ENCODE assay signal across 12 cellular contexts in the genomic region with DNA sequence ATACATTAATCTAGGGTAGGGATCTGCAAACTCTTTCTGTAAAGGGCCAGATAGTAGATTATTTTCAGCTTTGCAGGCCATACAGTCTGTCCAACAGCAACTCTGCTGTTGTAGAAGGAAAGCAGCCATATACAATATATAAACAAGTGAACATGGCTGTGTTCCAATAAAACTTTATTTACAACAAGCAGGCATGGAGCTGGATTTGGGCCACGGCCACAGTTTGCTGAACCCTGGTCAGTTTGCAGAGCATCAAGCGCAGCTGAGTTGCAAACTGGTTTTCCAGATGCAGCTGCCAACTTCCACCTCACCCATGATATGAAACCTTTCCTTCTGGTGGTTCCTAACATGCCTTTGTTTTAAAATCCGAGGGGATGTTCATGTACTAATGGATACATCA.
"Had no signal": no experiment of that assay in that cellular context is flagged by ENCODE, and none has a peak within 500 bp of the region (broad histone marks: within the 10 kb centered on the region; RNA-seq: fewer than 3 reads in every experiment).

No MANE protein-coding gene starts in this region.

- DNase-seq: activated CD4-positive, CD25-positive, alpha-beta regulatory T cell treated with anti-CD3 and anti-CD28 coated beads, Interleukin-2, amount 50 U/mL, for 72 hours; activated naive CD4-positive, alpha-beta T cell; activated naive CD8-positive, alpha-beta T cell treated with anti-CD3 and anti-CD28 coated beads, Interleukin-2, amount 10 ng/mL, durations not matched to agents 7 days and 5 days; effector CD4-positive, alpha-beta T cell; esophagus squamous epithelium; immature natural killer cell; naive thymus-derived CD4-positive, alpha-beta T cell; SK-N-SH; stimulated activated CD4-positive, alpha-beta T cell treated with anti-CD3 and anti-CD28 coated beads, Interleukin-1b, Interleukin-23, amount 100 ng/mL, for 48 hours; stomach had no signal

- H3K36me3 ChIP-seq: esophagus squamous epithelium, stomach, tibial nerve had no signal

- H3K36me3 Mint-ChIP-seq: activated naive CD8-positive, alpha-beta T cell treated with anti-CD3 and anti-CD28 coated beads, Interleukin-2, amount 10 ng/mL, durations not matched to agents 7 days and 5 days; immature natural killer cell had no signal

- H3K4me3 ChIP-seq: esophagus squamous epithelium, stomach, tibial nerve had no signal

- H3K4me2 ChIP-seq: SK-N-SH had no signal

- H3K9me3 Mint-ChIP-seq: activated naive CD8-positive, alpha-beta T cell treated with anti-CD3 and anti-CD28 coated beads, Interleukin-2, amount 10 ng/mL, durations not matched to agents 7 days and 5 days had no signal

- H3K4me1 Mint-ChIP-seq: activated naive CD8-positive, alpha-beta T cell treated with anti-CD3 and anti-CD28 coated beads, Interleukin-2, amount 10 ng/mL, durations not matched to agents 7 days and 5 days; immature natural killer cell; naive thymus-derived CD4-positive, alpha-beta T cell had no signal

- H3K27ac Mint-ChIP-seq: activated naive CD8-positive, alpha-beta T cell treated with anti-CD3 and anti-CD28 coated beads, Interleukin-2, amount 10 ng/mL, durations not matched to agents 7 days and 5 days; immature natural killer cell; naive thymus-derived CD4-positive, alpha-beta T cell had no signal

- ATAC-seq: naive thymus-derived CD4-positive, alpha-beta T cell; sciatic nerve had no signal

- H3K9me3 ChIP-seq: esophagus squamous epithelium, SK-N-SH, tibial nerve had no signal

- H3K9ac ChIP-seq: SK-N-SH had no signal

- H3K4me3 Mint-ChIP-seq: activated naive CD8-positive, alpha-beta T cell treated with anti-CD3 and anti-CD28 coated beads, Interleukin-2, amount 10 ng/mL, durations not matched to agents 7 days and 5 days; immature natural killer cell; naive thymus-derived CD4-positive, alpha-beta T cell had no signal
